ENCODE assay signal across 20 cellular contexts in the genomic region with DNA sequence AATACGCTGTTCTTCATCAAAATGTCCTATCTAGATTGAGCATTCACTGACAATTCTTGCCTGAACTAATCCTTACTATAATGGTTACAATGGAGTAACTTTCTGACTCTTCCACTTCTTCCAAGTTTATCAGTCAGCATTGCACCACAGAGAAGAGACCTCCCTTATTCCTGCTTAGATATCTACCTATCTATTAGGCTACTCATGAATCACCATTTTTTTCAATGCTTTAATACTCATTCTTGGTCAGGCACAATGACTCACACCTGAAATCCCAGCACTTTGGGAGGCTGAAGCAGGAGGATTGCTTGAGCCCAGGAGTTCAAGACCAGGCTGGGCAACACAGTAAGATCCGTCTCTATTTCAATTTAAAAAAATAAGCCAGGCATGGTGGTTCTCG. TPM values are rescaled to one million over a fixed set of nuclear protein-coding genes. Genes with fewer than 3 reads are reported as not detected.
A peak's percentile ranks its signal among the peaks of the same experiment; 100 is the strongest.
DNase-seq lines count a peak whose midpoint lies in the region; ATAC-seq, FAIRE-seq and TF ChIP-seq lines count a peak whose summit lies in the region.
"Had no signal": no experiment of that assay in that cellular context is flagged by ENCODE, and none has a peak within 500 bp of the region (broad histone marks: within the 10 kb centered on the region; RNA-seq: fewer than 3 reads in every experiment).

No MANE protein-coding gene starts in this region.

- no peak overlapping the region for H3K9ac ChIP-seq in HepG2 (ENCODE audit: insufficient read depth, low read depth, low read length)

- peaks cover 4 to 61% (median 51%) of the 10 kb centered on the region in 4 donors for H3K4me1 ChIP-seq in esophagus muscularis mucosa
- H3K4me1 ChIP-seq in HepG2 (ENCODE audit: insufficient read depth, low read length): no peaks in the 10 kb centered on the region
- H3K4me1 ChIP-seq: gastrocnemius medialis, uterus had no signal

- peak overlapping the region in 3 of 4 donors; percentile 1 to 73 (median 62) for H3K27ac ChIP-seq in esophagus muscularis mucosa (replicated peaks in 1 of 4)
- H3K27ac ChIP-seq in HepG2 (ENCODE audit: extremely low read length, insufficient read depth, low read length): no peak overlapping the region
- H3K27ac ChIP-seq: gastrocnemius medialis, prostate gland, uterus had no signal

- no peak for TF ChIP-seq RAD21 in HepG2 (CRISPR knock-in tag; IDR thresholded peaks at IDR 0.05)

- no peak for TF ChIP-seq CTCF in activated B cell treated with CpG ODN at 0.5 μM for 24 hours (IDR thresholded peaks at IDR 0.05)
- no peak for TF ChIP-seq CTCF in esophagus muscularis mucosa (IDR thresholded peaks at IDR 0.05)
- TF ChIP-seq CTCF in HepG2 (CRISPR knock-in tag; IDR thresholded peaks at IDR 0.05): no peak

- H3K27me3 ChIP-seq in esophagus muscularis mucosa: no peaks in the 10 kb centered on the region
- H3K27me3 ChIP-seq in HepG2 (ENCODE audit: control insufficient read depth in 1 of 2, insufficient read depth in 2 of 2, low read length in 2 of 2): no peaks in the 10 kb centered on the region
- H3K27me3 ChIP-seq: gastrocnemius medialis, uterus had no signal

- no peaks in the 10 kb centered on the region for H3K27me3 Mint-ChIP-seq in activated naive CD4-positive, alpha-beta T cell treated with anti-CD3 and anti-CD28 coated beads, Interleukin-2, amount 10 ng/mL, durations not matched to agents 7 days and 5 days
- H3K27me3 Mint-ChIP-seq in activated B cell treated with CpG ODN at 0.5 μM for 24 hours: no peaks in the 10 kb centered on the region
- H3K27me3 Mint-ChIP-seq in stimulated activated naive CD8-positive, alpha-beta T cell treated with anti-CD3 and anti-CD28 coated beads, Interleukin-15, amount 100 ng/mL, for 72 hours: no peaks in the 10 kb centered on the region

- no TSS peak for BruUV-seq in HepG2 (replicated peaks; lab: Mats Ljungman, UMichigan)

- no peak for DNase-seq in activated naive CD4-positive, alpha-beta T cell treated with anti-CD3 and anti-CD28 coated beads, Interleukin-2, amount 10 ng/mL, durations not matched to agents 7 days and 5 days
- no peak for DNase-seq in activated naive CD4-positive, alpha-beta T cell (lab: John Stamatoyannopoulos, UW)
- DNase-seq in activated B cell treated with CpG ODN at 0.5 μM for 24 hours: no peak
- DNase-seq in esophagus muscularis mucosa (ENCODE audit: extremely low spot score): no peak
- DNase-seq in stimulated activated naive CD8-positive, alpha-beta T cell treated with anti-CD3 and anti-CD28 coated beads, Interleukin-15, amount 100 ng/mL, for 72 hours: no peak
- DNase-seq in HepG2 (ENCODE audit: low spot score): no peak
- no peak for DNase-seq in left ventricle myocardium superior
- DNase-seq: ACHN; activated CD4-positive, alpha-beta T cell treated with anti-CD3 and anti-CD28 coated beads for 4 hours; activated T-cell treated with anti-CD3 and anti-CD28 coated beads, Interleukin-2, amount 50 U/mL, for 72 hours; anterior cingulate cortex; gastrocnemius medialis; KG1; NCI-H1092 treated with DMSO at 0.1 percent for 48 hours; NCI-H2171; Right ventricle myocardium superior; uterus had no signal

- no peak for TF ChIP-seq EP300 in esophagus muscularis mucosa (IDR thresholded peaks at IDR 0.05)
- no peak for TF ChIP-seq EP300 in HepG2 (IDR thresholded peaks at IDR 0.05; ENCODE audit: low read depth in 2 of 2, low read length in 2 of 2)
- no peak for TF ChIP-seq EP300 in HepG2 (CRISPR knock-in tag; IDR thresholded peaks at IDR 0.05; ENCODE audit: borderline replicate concordance)

- peaks cover 82% of the 10 kb centered on the region for H3K4me1 Mint-ChIP-seq in activated naive CD4-positive, alpha-beta T cell treated with anti-CD3 and anti-CD28 coated beads, Interleukin-2, amount 10 ng/mL, durations not matched to agents 7 days and 5 days
- peaks cover 55% of the 10 kb centered on the region for H3K4me1 Mint-ChIP-seq in activated B cell treated with CpG ODN at 0.5 μM for 24 hours
- H3K4me1 Mint-ChIP-seq in stimulated activated naive CD8-positive, alpha-beta T cell treated with anti-CD3 and anti-CD28 coated beads, Interleukin-15, amount 100 ng/mL, for 72 hours: peaks cover 64% of the 10 kb centered on the region

- no peak overlapping the region for H2AFZ ChIP-seq in HepG2 (ENCODE audit: low read length)

- POLR2A ChIA-PET in activated B cell treated with CpG ODN at 0.5 μM for 24 hours (lab: Charles Lee) (no interaction called here), HepG2 (lab: Yijun Ruan, JAX) (no interaction called here)

- H3K4me3 Mint-ChIP-seq in activated naive CD4-positive, alpha-beta T cell treated with anti-CD3 and anti-CD28 coated beads, Interleukin-2, amount 10 ng/mL, durations not matched to agents 7 days and 5 days: peak overlapping the region; percentile 29
- H3K4me3 Mint-ChIP-seq in activated B cell treated with CpG ODN at 0.5 μM for 24 hours: no peak overlapping the region
- peak overlapping the region in 1 of 2 donors; percentile 21 for H3K4me3 Mint-ChIP-seq in stimulated activated naive CD8-positive, alpha-beta T cell treated with anti-CD3 and anti-CD28 coated beads, Interleukin-15, amount 100 ng/mL, for 72 hours

- no peaks in the 10 kb centered on the region for H3K79me2 ChIP-seq in HepG2 (ENCODE audit: insufficient read depth, low read length)

- H3K4me3 ChIP-seq in esophagus muscularis mucosa (no peak overlapping the region), HepG2 (replicated peaks in 1 of 3; ENCODE audit: insufficient read depth in 1 of 3, low read depth in 2 of 3, low read length in 3 of 3) (no peak overlapping the region)
- H3K4me3 ChIP-seq: gastrocnemius medialis, prostate gland, uterus had no signal

- FAIRE-seq in HepG2 (lab: Jason Lieb, UNC): no peak
- FAIRE-seq: endometrium had no signal

- H3K36me3 ChIP-seq in esophagus muscularis mucosa (no peaks in the 10 kb centered on the region), HepG2 (replicated peaks in 1 of 2; ENCODE audit: control insufficient read depth in 1 of 2, insufficient read depth in 2 of 2, low read length in 2 of 2) (no peaks in the 10 kb centered on the region)
- H3K36me3 ChIP-seq: gastrocnemius medialis, prostate gland, uterus had no signal

- H4K20me1 ChIP-seq in HepG2 (ENCODE audit: insufficient read depth, low read length): no peaks in the 10 kb centered on the region

- no peak overlapping the region for H3K4me2 ChIP-seq in HepG2 (ENCODE audit: low read depth, low read length)

- ATAC-seq in activated B cell treated with CpG ODN at 0.5 μM for 24 hours (ENCODE audit: low read depth) (no peak), HepG2 (no peak), left ventricle myocardium superior (no peak), HG03354 (IDR thresholded peaks at IDR 0.05; ENCODE audit: poor library complexity, severe bottlenecking, unreplicated experiment) (no peak)
- no peak for ATAC-seq in stimulated activated naive CD8-positive, alpha-beta T cell treated with anti-CD3 and anti-CD28 coated beads, Interleukin-15, amount 100 ng/mL, for 72 hours
- ATAC-seq: activated T-cell treated with anti-CD3 and anti-CD28 coated beads, Interleukin-2, amount 50 U/mL, for 72 hours; gastrocnemius medialis had no signal

- H3K9me3 ChIP-seq in esophagus muscularis mucosa (no peaks in the 10 kb centered on the region), HepG2 (ENCODE audit: low read length) (no peaks in the 10 kb centered on the region)
- H3K9me3 ChIP-seq: gastrocnemius medialis, prostate gland, uterus had no signal

- H3K27ac Mint-ChIP-seq in activated naive CD4-positive, alpha-beta T cell treated with anti-CD3 and anti-CD28 coated beads, Interleukin-2, amount 10 ng/mL, durations not matched to agents 7 days and 5 days: peak overlapping the region; percentile 99
- peak overlapping the region; percentile 92 for H3K27ac Mint-ChIP-seq in activated B cell treated with CpG ODN at 0.5 μM for 24 hours
- H3K27ac Mint-ChIP-seq in stimulated activated naive CD8-positive, alpha-beta T cell treated with anti-CD3 and anti-CD28 coated beads, Interleukin-15, amount 100 ng/mL, for 72 hours: peak overlapping the region; percentile 42 to 71

- intact Hi-C loops in activated B cell treated with CpG ODN at 0.5 μM for 24 hours (cut with micrococcal nuclease) (no loop called here), esophagus muscularis mucosa (cut with DNase I) (no loop called here), HepG2 (cut with micrococcal nuclease; ENCODE audit: unreplicated experiment) (no loop called here), left ventricle myocardium superior (cut with micrococcal nuclease) (no loop called here)

- CTCF ChIA-PET in activated naive CD4-positive, alpha-beta T cell treated with anti-CD3 and anti-CD28 coated beads, Interleukin-2, amount 10 ng/mL, durations not matched to agents 7 days and 5 days (lab: Charles Lee): interaction anchor here (1.1 kb wide), 1 partner anchor 8 kb away, joined by 3 read pairs; no protein-coding TSS in a partner anchor
- CTCF ChIA-PET in activated B cell treated with CpG ODN at 0.5 μM for 24 hours (lab: Charles Lee): no interaction called here
- CTCF ChIA-PET in HepG2 (lab: Yijun Ruan, JAX; ENCODE audit: low intra/inter-chr PET ratio, low total read pairs): no interaction called here

- in situ Hi-C loops in HepG2 (cut with HindIII; ENCODE audit: extremely low pct_ligation_motif_present, low pct_unique_long_range_greater_than_20kb): no loop called here

- peaks cover 56% of the 10 kb centered on the region for H3K36me3 Mint-ChIP-seq in activated naive CD4-positive, alpha-beta T cell treated with anti-CD3 and anti-CD28 coated beads, Interleukin-2, amount 10 ng/mL, durations not matched to agents 7 days and 5 days
- peaks cover 6% of the 10 kb centered on the region for H3K36me3 Mint-ChIP-seq in activated B cell treated with CpG ODN at 0.5 μM for 24 hours (ENCODE audit: low read depth)

- H3K9me3 Mint-ChIP-seq in activated naive CD4-positive, alpha-beta T cell treated with anti-CD3 and anti-CD28 coated beads, Interleukin-2, amount 10 ng/mL, durations not matched to agents 7 days and 5 days: no peaks in the 10 kb centered on the region
- H3K9me3 Mint-ChIP-seq in activated B cell treated with CpG ODN at 0.5 μM for 24 hours: no peaks in the 10 kb centered on the region
- no peaks in the 10 kb centered on the region for H3K9me3 Mint-ChIP-seq in stimulated activated naive CD8-positive, alpha-beta T cell treated with anti-CD3 and anti-CD28 coated beads, Interleukin-15, amount 100 ng/mL, for 72 hours

- no peak for TF ChIP-seq POLR2A in esophagus muscularis mucosa (IDR thresholded peaks at IDR 0.05; ENCODE audit: low read depth)
- no peak for TF ChIP-seq POLR2A in HepG2 (IDR thresholded peaks at IDR 0.05; ENCODE audit: insufficient read depth in 1 of 2, low read depth in 2 of 2, low read length in 2 of 2)

- WGBS in esophagus muscularis mucosa: 92% methylated on average over 3 of the region's 3 CpGs
- WGBS in HepG2 (ENCODE audit: low lambda C conversion rate): 58% methylated on average over 3 of the region's 3 CpGs

RNA-seq across cellular contexts. Expression of a gene that starts 39.3 kb away (rescaled TPM):
- total RNA-seq in activated B cell treated with CpG ODN at 0.5 μM for 24 hours: 13.3 and 16.3 TPM in 2 replicates
- total RNA-seq in esophagus muscularis mucosa: 10 to 100 TPM; 30.8 to 40.6 (median 35.0) TPM
- 0.58 and 0.65 TPM in 2 replicates for total RNA-seq in HepG2 (2016; rRNA removed; fragmentation: Illumina TruSeq; extraction: Trizol)
- 0.10 and 0.44 TPM in 2 replicates for total RNA-seq in HepG2 (2016; cell fraction: cytosol; rRNA removed; fragmentation: Illumina TruSeq; extraction: Trizol; ENCODE audit: low read depth)
- 0.59 and 0.67 TPM in 2 replicates for total RNA-seq in HepG2 (2016; cell fraction: insoluble cytoplasmic fraction; rRNA removed; fragmentation: Illumina TruSeq; extraction: Trizol)
- 0.21 and 0.25 TPM in 2 replicates for total RNA-seq in HepG2 (2016; cell fraction: membrane; rRNA removed; fragmentation: Illumina TruSeq; extraction: Trizol)
- total RNA-seq in HepG2 (2016; cell fraction: nucleus; rRNA removed; fragmentation: Illumina TruSeq; extraction: Trizol): 0.81 and 0.84 TPM in 2 replicates
- 0.40 and 0.50 TPM in 2 replicates for polyA plus RNA-seq in HepG2 (2011; rRNA removed)
- 0.27 and 0.42 TPM in 2 replicates for polyA plus RNA-seq in HepG2 (2011; cell fraction: cytosol; rRNA removed)
- polyA plus RNA-seq in HepG2 (2011; cell fraction: nucleus; rRNA removed): 0.43 and 0.88 TPM in 2 replicates
- polyA plus RNA-seq in HepG2 (2012): 1.2 and 1.7 TPM in 2 replicates
- polyA plus RNA-seq in HepG2 (2016; cell fraction: cytosol; fragmentation: Illumina TruSeq; extraction: Trizol; ENCODE audit: low read depth): under 0.01 and 0.05 TPM in 2 replicates
- polyA plus RNA-seq in HepG2 (2016; cell fraction: insoluble cytoplasmic fraction; fragmentation: Illumina TruSeq; extraction: Trizol; ENCODE audit: low read depth): 0.30 and 0.43 TPM in 2 replicates
- 0.03 and 0.06 TPM in 2 replicates for polyA plus RNA-seq in HepG2 (2016; cell fraction: membrane; fragmentation: Illumina TruSeq; extraction: Trizol; ENCODE audit: low read depth)
- polyA plus RNA-seq in HepG2 (2016; cell fraction: nucleus; fragmentation: Illumina TruSeq; extraction: Trizol; ENCODE audit: insufficient read depth, low read depth): 0.30 and 0.45 TPM in 2 replicates
- polyA minus RNA-seq in HepG2 (2011; rRNA and poly(A)+ RNA removed; ENCODE audit: low replicate concordance): 0.44 and 8.9 TPM in 2 replicates
- 0.44 and 1.2 TPM in 2 replicates for polyA minus RNA-seq in HepG2 (2011; cell fraction: cytosol; rRNA and poly(A)+ RNA removed)
- 3.4 and 3.7 TPM in 2 replicates for polyA minus RNA-seq in HepG2 (2011; cell fraction: nucleus; rRNA and poly(A)+ RNA removed)
- 11.9 TPM for total RNA-seq in left ventricle myocardium superior
